Comparison of ENCODE assay signal across 27 cellular contexts in genomic region chr10:121129266-121129665, GRCh38.
"Had no signal": no experiment of that assay in that cellular context is flagged by ENCODE, and none has a peak within 500 bp of the region (broad histone marks: within the 10 kb centered on the region; RNA-seq: fewer than 3 reads in every experiment).

No MANE protein-coding gene starts in this region.

- H3K4me1 ChIP-seq: ascending aorta, breast epithelium had no signal

- H3K27ac Mint-ChIP-seq: activated B cell treated with CpG ODN at 0.5 μM for 24 hours; activated CD4-positive, alpha-beta memory T cell treated with anti-CD3 and anti-CD28 coated beads, Interleukin-2, amount 10 ng/mL, durations not matched to agents 7 days and 5 days; activated CD4-positive, alpha-beta T cell treated with anti-CD3 and anti-CD28 coated beads, Interleukin-2, amount 10 ng/mL, durations not matched to agents 24 days and 14 days; activated naive CD4-positive, alpha-beta T cell treated with anti-CD3 and anti-CD28 coated beads, Interleukin-2, amount 10 ng/mL, durations not matched to agents 7 days and 5 days; activated naive CD4-positive, alpha-beta T cell treated with anti-CD3 and anti-CD28 coated beads, Interleukin-2, amount 50 U/mL, for 72 hours; activated naive CD8-positive, alpha-beta T cell treated with anti-CD3 and anti-CD28 coated beads, Interleukin-2, amount 10 ng/mL, durations not matched to agents 7 days and 5 days; activated T-cell treated with anti-CD3 and anti-CD28 coated beads, Interleukin-2, amount 50 U/mL, for 24 hours; activated T-cell treated with anti-CD3 and anti-CD28 coated beads, Interleukin-2, amount 50 U/mL, for 72 hours; endodermal cell; T-helper 17 cell; T-helper 2 cell treated with Interferon-gamma antibody and Interleukin-4, amounts not matched to agents 5 μg/mL and 100 μg/mL, for 36 hours had no signal

- H3K27me3 Mint-ChIP-seq: activated B cell treated with CpG ODN at 0.5 μM for 24 hours; activated CD4-positive, alpha-beta memory T cell treated with anti-CD3 and anti-CD28 coated beads, Interleukin-2, amount 10 ng/mL, durations not matched to agents 7 days and 5 days; activated CD4-positive, alpha-beta T cell treated with anti-CD3 and anti-CD28 coated beads, Interleukin-2, amount 10 ng/mL, durations not matched to agents 24 days and 14 days; activated naive CD4-positive, alpha-beta T cell treated with anti-CD3 and anti-CD28 coated beads, Interleukin-2, amount 10 ng/mL, durations not matched to agents 7 days and 5 days; activated naive CD8-positive, alpha-beta T cell treated with anti-CD3 and anti-CD28 coated beads, Interleukin-2, amount 10 ng/mL, durations not matched to agents 7 days and 5 days; activated T-cell treated with anti-CD3 and anti-CD28 coated beads, Interleukin-2, amount 50 U/mL, for 24 hours had no signal

- H3K4me3 Mint-ChIP-seq: activated B cell treated with CpG ODN at 0.5 μM for 24 hours; activated CD4-positive, alpha-beta memory T cell treated with anti-CD3 and anti-CD28 coated beads, Interleukin-2, amount 10 ng/mL, durations not matched to agents 7 days and 5 days; activated CD4-positive, alpha-beta T cell treated with anti-CD3 and anti-CD28 coated beads, Interleukin-2, amount 10 ng/mL, durations not matched to agents 24 days and 14 days; activated naive CD4-positive, alpha-beta T cell treated with anti-CD3 and anti-CD28 coated beads, Interleukin-2, amount 10 ng/mL, durations not matched to agents 7 days and 5 days; activated naive CD8-positive, alpha-beta T cell treated with anti-CD3 and anti-CD28 coated beads, Interleukin-2, amount 10 ng/mL, durations not matched to agents 7 days and 5 days; activated T-cell treated with anti-CD3 and anti-CD28 coated beads, Interleukin-2, amount 50 U/mL, for 24 hours; activated T-cell treated with anti-CD3 and anti-CD28 coated beads, Interleukin-2, amount 50 U/mL, for 72 hours; brain; central memory CD8-positive, alpha-beta T cell; endodermal cell; T-helper 17 cell; T-helper 2 cell treated with Interferon-gamma antibody and Interleukin-4, amounts not matched to agents 5 μg/mL and 100 μg/mL, for 36 hours had no signal

- H3K4me1 Mint-ChIP-seq: activated B cell treated with CpG ODN at 0.5 μM for 24 hours; activated CD4-positive, alpha-beta memory T cell treated with anti-CD3 and anti-CD28 coated beads, Interleukin-2, amount 10 ng/mL, durations not matched to agents 7 days and 5 days; activated CD4-positive, alpha-beta T cell treated with anti-CD3 and anti-CD28 coated beads, Interleukin-2, amount 10 ng/mL, durations not matched to agents 24 days and 14 days; activated naive CD4-positive, alpha-beta T cell treated with anti-CD3 and anti-CD28 coated beads, Interleukin-2, amount 10 ng/mL, durations not matched to agents 7 days and 5 days; activated naive CD8-positive, alpha-beta T cell treated with anti-CD3 and anti-CD28 coated beads, Interleukin-2, amount 10 ng/mL, durations not matched to agents 7 days and 5 days; central memory CD8-positive, alpha-beta T cell; T-helper 17 cell had no signal

- H3K27ac ChIP-seq: ascending aorta, breast epithelium, cardiac muscle cell, WERI-Rb-1 had no signal

- H3K36me3 Mint-ChIP-seq: activated naive CD4-positive, alpha-beta T cell treated with anti-CD3 and anti-CD28 coated beads, Interleukin-2, amount 10 ng/mL, durations not matched to agents 7 days and 5 days; activated naive CD4-positive, alpha-beta T cell treated with anti-CD3 and anti-CD28 coated beads, Interleukin-2, amount 50 U/mL, for 72 hours; activated naive CD8-positive, alpha-beta T cell treated with anti-CD3 and anti-CD28 coated beads, Interleukin-2, amount 10 ng/mL, durations not matched to agents 7 days and 5 days; brain had no signal

- H3K4me3 ChIP-seq: ascending aorta, breast epithelium, cardiac muscle cell had no signal

- H3K9me3 Mint-ChIP-seq: activated B cell treated with CpG ODN at 0.5 μM for 24 hours; activated CD4-positive, alpha-beta T cell treated with anti-CD3 and anti-CD28 coated beads, Interleukin-2, amount 10 ng/mL, durations not matched to agents 24 days and 14 days; activated T-cell treated with anti-CD3 and anti-CD28 coated beads, Interleukin-2, amount 50 U/mL, for 24 hours; central memory CD8-positive, alpha-beta T cell; endodermal cell; T-helper 2 cell treated with Interferon-gamma antibody and Interleukin-4, amounts not matched to agents 5 μg/mL and 100 μg/mL, for 36 hours had no signal

- H3K27me3 ChIP-seq: ascending aorta, breast epithelium, cardiac muscle cell had no signal

- H3K9me3 ChIP-seq: ascending aorta, breast epithelium had no signal

- ATAC-seq: activated CD4-positive, CD25-positive, alpha-beta regulatory T cell treated with anti-CD3 and anti-CD28 coated beads, Interleukin-2, amount 50 U/mL, for 24 hours; activated naive CD4-positive, alpha-beta T cell treated with anti-CD3 and anti-CD28 coated beads, Interleukin-2, amount 50 U/mL, for 72 hours; activated T-cell treated with anti-CD3 and anti-CD28 coated beads, Interleukin-2, amount 50 U/mL, for 72 hours; esophagus mucosa; T-helper 17 cell had no signal

- DNase-seq: activated B cell treated with CpG ODN at 0.5 μM for 24 hours; activated CD4-positive, alpha-beta memory T cell treated with anti-CD3 and anti-CD28 coated beads, Interleukin-2, amount 10 ng/mL, durations not matched to agents 7 days and 5 days; activated CD4-positive, alpha-beta T cell treated with anti-CD3 and anti-CD28 coated beads, Interleukin-2, amount 10 ng/mL, durations not matched to agents 24 days and 14 days; activated CD8-positive, alpha-beta memory T cell treated with anti-CD3 and anti-CD28 coated beads, Interleukin-2, amount 50 U/mL, for 48 hours; activated gamma-delta T cell; activated naive CD4-positive, alpha-beta T cell; activated naive CD4-positive, alpha-beta T cell treated with anti-CD3 and anti-CD28 coated beads, Interleukin-2, amount 10 ng/mL, durations not matched to agents 7 days and 5 days; activated naive CD8-positive, alpha-beta T cell treated with anti-CD3 and anti-CD28 coated beads, Interleukin-2, amount 10 ng/mL, durations not matched to agents 7 days and 5 days; activated T-cell treated with anti-CD3 and anti-CD28 coated beads for 4 hours; activated T-cell treated with anti-CD3 and anti-CD28 coated beads, Interleukin-2, amount 50 U/mL, for 24 hours; activated T-cell treated with anti-CD3 and anti-CD28 coated beads, Interleukin-2, amount 50 U/mL, for 72 hours; effector memory CD4-positive, alpha-beta T cell; endodermal cell; foreskin fibroblast; T-helper 1 cell; T-helper 17 cell; T1000; WERI-Rb-1 had no signal

- H3K36me3 ChIP-seq: ascending aorta, breast epithelium, cardiac muscle cell, WERI-Rb-1 had no signal
